Comparison of ENCODE assay signal across 18 cellular contexts in genomic region chr6:87543836-87544735, GRCh38.
"Had no signal": no experiment of that assay in that cellular context is flagged by ENCODE, and none has a peak within 500 bp of the region (broad histone marks: within the 10 kb centered on the region; RNA-seq: fewer than 3 reads in every experiment).

No MANE protein-coding gene starts in this region.

- H3K4me1 ChIP-seq: esophagus muscularis mucosa, testis, upper lobe of right lung had no signal

- H3K27ac Mint-ChIP-seq: activated CD4-positive, alpha-beta T cell treated with anti-CD3 and anti-CD28 coated beads for 36 hours; activated naive CD4-positive, alpha-beta T cell treated with anti-CD3 and anti-CD28 coated beads, Interleukin-2, amount 10 ng/mL, durations not matched to agents 7 days and 5 days; activated T-helper 2 cell treated with anti-CD3 and anti-CD28 coated beads, Interferon-gamma antibody, Interleukin-2, Interleukin-4, amounts not matched to agents 10 μg/mL and 5 μg/mL and 100 μg/mL, durations not matched to agents 14 hours and 24 hours and 36 hours had no signal

- H3K4me3 Mint-ChIP-seq: activated CD4-positive, alpha-beta T cell treated with anti-CD3 and anti-CD28 coated beads for 36 hours; activated naive CD4-positive, alpha-beta T cell treated with anti-CD3 and anti-CD28 coated beads, Interleukin-2, amount 10 ng/mL, durations not matched to agents 7 days and 5 days; naive thymus-derived CD8-positive, alpha-beta T cell; stimulated activated naive CD8-positive, alpha-beta T cell treated with anti-CD3 and anti-CD28 coated beads, Interleukin-15, amount 100 ng/mL, for 72 hours had no signal

- H3K27me3 ChIP-seq: esophagus muscularis mucosa, testis, upper lobe of right lung had no signal

- H3K9me3 ChIP-seq: testis, upper lobe of right lung had no signal

- ATAC-seq: activated CD4-positive, alpha-beta T cell treated with anti-CD3 and anti-CD28 coated beads for 36 hours; naive thymus-derived CD8-positive, alpha-beta T cell; sciatic nerve; stimulated activated naive CD8-positive, alpha-beta T cell treated with anti-CD3 and anti-CD28 coated beads, Interleukin-15, amount 100 ng/mL, for 72 hours; upper lobe of right lung had no signal

- H3K27ac ChIP-seq: esophagus muscularis mucosa, testis, upper lobe of right lung, VCaP had no signal

- H3K4me3 ChIP-seq: esophagus muscularis mucosa, lung, testis, upper lobe of right lung had no signal

- H3K27me3 Mint-ChIP-seq: activated CD4-positive, alpha-beta T cell treated with anti-CD3 and anti-CD28 coated beads for 36 hours; activated naive CD4-positive, alpha-beta T cell treated with anti-CD3 and anti-CD28 coated beads, Interleukin-2, amount 10 ng/mL, durations not matched to agents 7 days and 5 days; naive thymus-derived CD8-positive, alpha-beta T cell; stimulated activated naive CD8-positive, alpha-beta T cell treated with anti-CD3 and anti-CD28 coated beads, Interleukin-15, amount 100 ng/mL, for 72 hours had no signal

- H3K4me1 Mint-ChIP-seq: activated CD4-positive, alpha-beta T cell treated with anti-CD3 and anti-CD28 coated beads for 36 hours; naive thymus-derived CD8-positive, alpha-beta T cell; stimulated activated naive CD8-positive, alpha-beta T cell treated with anti-CD3 and anti-CD28 coated beads, Interleukin-15, amount 100 ng/mL, for 72 hours had no signal

- DNase-seq: activated CD4-positive, alpha-beta T cell treated with anti-CD3 and anti-CD28 coated beads for 36 hours; activated CD8-positive, alpha-beta memory T cell treated with anti-CD3 and anti-CD28 coated beads for 24 hours; activated naive CD4-positive, alpha-beta T cell treated with anti-CD3 and anti-CD28 coated beads, Interleukin-2, amount 10 ng/mL, durations not matched to agents 7 days and 5 days; hypothalamus; kidney glomerular epithelial cell; naive thymus-derived CD8-positive, alpha-beta T cell; nucleus accumbens; stimulated activated CD4-positive, alpha-beta T cell treated with anti-CD3 and anti-CD28 coated beads, Interleukin-12 subunit alpha, Interleukin-12 subunit beta, amount 100 ng/mL, for 4 hours; stimulated activated CD4-positive, alpha-beta T cell treated with anti-CD3 and anti-CD28 coated beads, Interleukin-2, amount 100 ng/mL, for 48 hours; stimulated activated naive CD8-positive, alpha-beta T cell treated with anti-CD3 and anti-CD28 coated beads, Interleukin-15, amount 100 ng/mL, for 72 hours; T1000; testis; upper lobe of right lung had no signal
